29 cellular contexts compared by ENCODE assay signal in genomic region chr3:134640378-134640777, GRCh38. TPM values are rescaled to one million over a fixed set of nuclear protein-coding genes. Genes with fewer than 3 reads are reported as not detected.
"Had no signal": no experiment of that assay in that cellular context is flagged by ENCODE, and none has a peak within 500 bp of the region (broad histone marks: within the 10 kb centered on the region; RNA-seq: fewer than 3 reads in every experiment).

No MANE protein-coding gene starts in this region.

- H3K36me3 ChIP-seq: adrenal gland, esophagus squamous epithelium had no signal

- H3K4me3 ChIP-seq: adrenal gland, body of pancreas, esophagus squamous epithelium had no signal

- H3K4me3 Mint-ChIP-seq: activated CD4-positive, alpha-beta memory T cell treated with anti-CD3 and anti-CD28 coated beads for 36 hours; activated CD4-positive, alpha-beta T cell treated with anti-CD3 and anti-CD28 coated beads for 36 hours; activated CD4-positive, alpha-beta T cell treated with anti-CD3 and anti-CD28 coated beads, Interleukin-2, amount 10 ng/mL, durations not matched to agents 24 days and 14 days; activated CD8-positive, alpha-beta memory T cell treated with anti-CD3 and anti-CD28 coated beads, Interleukin-2, amount 10 ng/mL, durations not matched to agents 7 days and 5 days; activated CD8-positive, alpha-beta T cell treated with anti-CD3 and anti-CD28 coated beads, Interleukin-2, amount 10 ng/mL, durations not matched to agents 7 days and 5 days; activated naive CD4-positive, alpha-beta T cell treated with anti-CD3 and anti-CD28 coated beads for 36 hours; activated naive CD4-positive, alpha-beta T cell treated with anti-CD3 and anti-CD28 coated beads, Interleukin-2, amount 50 U/mL, for 24 hours; activated naive CD8-positive, alpha-beta T cell treated with anti-CD3 and anti-CD28 coated beads for 36 hours; activated naive CD8-positive, alpha-beta T cell treated with anti-CD3 and anti-CD28 coated beads, Interleukin-2, amount 50 U/mL, for 24 hours; activated T-helper 1 cell treated with anti-CD3 and anti-CD28 coated beads, Interleukin-12 subunit alpha, Interleukin-12 subunit beta, Interleukin-2, Interleukin-4 antibody, amounts not matched to agents 30 ng/mL and 10 ng/mL and 1 ng/mL, durations not matched to agents 14 hours and 24 hours and 36 hours had no signal

- H3K27ac ChIP-seq: adrenal gland, body of pancreas, epithelial cell of prostate, esophagus squamous epithelium had no signal

- H3K27me3 Mint-ChIP-seq: activated CD4-positive, alpha-beta memory T cell treated with anti-CD3 and anti-CD28 coated beads for 36 hours; activated CD4-positive, alpha-beta T cell treated with anti-CD3 and anti-CD28 coated beads for 36 hours; activated CD4-positive, alpha-beta T cell treated with anti-CD3 and anti-CD28 coated beads, Interleukin-2, amount 10 ng/mL, durations not matched to agents 24 days and 14 days; activated naive CD8-positive, alpha-beta T cell treated with anti-CD3 and anti-CD28 coated beads for 36 hours had no signal

- ATAC-seq: activated CD4-positive, alpha-beta T cell treated with anti-CD3 and anti-CD28 coated beads for 36 hours; activated CD8-positive, alpha-beta memory T cell treated with anti-CD3 and anti-CD28 coated beads, Interleukin-2, amount 10 ng/mL, durations not matched to agents 7 days and 5 days; activated CD8-positive, alpha-beta T cell treated with anti-CD3 and anti-CD28 coated beads, Interleukin-2, amount 10 ng/mL, durations not matched to agents 7 days and 5 days; activated naive CD8-positive, alpha-beta T cell treated with anti-CD3 and anti-CD28 coated beads, Interleukin-2, amount 50 U/mL, for 24 hours; body of pancreas had no signal

- H3K27me3 ChIP-seq: adrenal gland, body of pancreas, esophagus squamous epithelium had no signal

- H3K36me3 Mint-ChIP-seq: activated CD4-positive, alpha-beta memory T cell treated with anti-CD3 and anti-CD28 coated beads for 36 hours; activated CD8-positive, alpha-beta memory T cell treated with anti-CD3 and anti-CD28 coated beads, Interleukin-2, amount 10 ng/mL, durations not matched to agents 7 days and 5 days; activated naive CD4-positive, alpha-beta T cell treated with anti-CD3 and anti-CD28 coated beads, Interleukin-2, amount 50 U/mL, for 24 hours; activated naive CD8-positive, alpha-beta T cell treated with anti-CD3 and anti-CD28 coated beads for 36 hours had no signal

- H3K9me3 ChIP-seq: adrenal gland, body of pancreas, esophagus squamous epithelium had no signal

- H3K9me3 Mint-ChIP-seq: activated CD4-positive, alpha-beta memory T cell treated with anti-CD3 and anti-CD28 coated beads for 36 hours; activated CD4-positive, alpha-beta T cell treated with anti-CD3 and anti-CD28 coated beads, Interleukin-2, amount 10 ng/mL, durations not matched to agents 24 days and 14 days; activated naive CD4-positive, alpha-beta T cell treated with anti-CD3 and anti-CD28 coated beads for 36 hours; activated naive CD4-positive, alpha-beta T cell treated with anti-CD3 and anti-CD28 coated beads, Interleukin-2, amount 50 U/mL, for 24 hours; activated naive CD8-positive, alpha-beta T cell treated with anti-CD3 and anti-CD28 coated beads for 36 hours; activated naive CD8-positive, alpha-beta T cell treated with anti-CD3 and anti-CD28 coated beads, Interleukin-2, amount 50 U/mL, for 24 hours; activated T-helper 1 cell treated with anti-CD3 and anti-CD28 coated beads, Interleukin-12 subunit alpha, Interleukin-12 subunit beta, Interleukin-2, Interleukin-4 antibody, amounts not matched to agents 30 ng/mL and 10 ng/mL and 1 ng/mL, durations not matched to agents 14 hours and 24 hours and 36 hours; activated T-helper 2 cell treated with anti-CD3 and anti-CD28 coated beads, Interferon-gamma antibody, Interleukin-2, Interleukin-4, amounts not matched to agents 10 μg/mL and 5 μg/mL and 100 μg/mL, durations not matched to agents 14 hours and 24 hours and 36 hours had no signal

- H3K4me1 ChIP-seq: body of pancreas, esophagus squamous epithelium had no signal

- H3K4me1 Mint-ChIP-seq: activated CD4-positive, alpha-beta T cell treated with anti-CD3 and anti-CD28 coated beads for 36 hours; activated CD4-positive, alpha-beta T cell treated with anti-CD3 and anti-CD28 coated beads, Interleukin-2, amount 10 ng/mL, durations not matched to agents 24 days and 14 days; activated CD8-positive, alpha-beta memory T cell treated with anti-CD3 and anti-CD28 coated beads, Interleukin-2, amount 10 ng/mL, durations not matched to agents 7 days and 5 days; activated naive CD4-positive, alpha-beta T cell treated with anti-CD3 and anti-CD28 coated beads, Interleukin-2, amount 50 U/mL, for 24 hours; activated naive CD8-positive, alpha-beta T cell treated with anti-CD3 and anti-CD28 coated beads for 36 hours; activated naive CD8-positive, alpha-beta T cell treated with anti-CD3 and anti-CD28 coated beads, Interleukin-2, amount 50 U/mL, for 24 hours had no signal

- H3K27ac Mint-ChIP-seq: activated CD4-positive, alpha-beta memory T cell treated with anti-CD3 and anti-CD28 coated beads for 36 hours; activated CD4-positive, alpha-beta T cell treated with anti-CD3 and anti-CD28 coated beads for 36 hours; activated CD4-positive, alpha-beta T cell treated with anti-CD3 and anti-CD28 coated beads, Interleukin-2, amount 10 ng/mL, durations not matched to agents 24 days and 14 days; activated CD8-positive, alpha-beta memory T cell treated with anti-CD3 and anti-CD28 coated beads, Interleukin-2, amount 10 ng/mL, durations not matched to agents 7 days and 5 days; activated CD8-positive, alpha-beta T cell treated with anti-CD3 and anti-CD28 coated beads, Interleukin-2, amount 10 ng/mL, durations not matched to agents 7 days and 5 days; activated naive CD4-positive, alpha-beta T cell treated with anti-CD3 and anti-CD28 coated beads for 36 hours; activated naive CD4-positive, alpha-beta T cell treated with anti-CD3 and anti-CD28 coated beads, Interleukin-2, amount 50 U/mL, for 24 hours; activated naive CD8-positive, alpha-beta T cell treated with anti-CD3 and anti-CD28 coated beads for 36 hours; activated naive CD8-positive, alpha-beta T cell treated with anti-CD3 and anti-CD28 coated beads, Interleukin-2, amount 50 U/mL, for 24 hours; activated T-helper 1 cell treated with anti-CD3 and anti-CD28 coated beads, Interleukin-12 subunit alpha, Interleukin-12 subunit beta, Interleukin-2, Interleukin-4 antibody, amounts not matched to agents 30 ng/mL and 10 ng/mL and 1 ng/mL, durations not matched to agents 14 hours and 24 hours and 36 hours; activated T-helper 2 cell treated with anti-CD3 and anti-CD28 coated beads, Interferon-gamma antibody, Interleukin-2, Interleukin-4, amounts not matched to agents 10 μg/mL and 5 μg/mL and 100 μg/mL, durations not matched to agents 14 hours and 24 hours and 36 hours had no signal

- DNase-seq: activated CD4-positive, alpha-beta memory T cell treated with anti-CD3 and anti-CD28 coated beads for 36 hours; activated CD4-positive, CD25-positive, alpha-beta regulatory T cell; activated CD4-positive, CD25-positive, alpha-beta regulatory T cell treated with anti-CD3 and anti-CD28 coated beads, Interleukin-2, amount 50 U/mL, for 72 hours; activated CD8-positive, alpha-beta memory T cell treated with anti-CD3 and anti-CD28 coated beads, Interleukin-2, amount 10 ng/mL, durations not matched to agents 7 days and 5 days; activated CD8-positive, alpha-beta memory T cell treated with anti-CD3 and anti-CD28 coated beads, Interleukin-2, amount 50 U/mL, for 4 hours; activated effector memory CD4-positive, alpha-beta T cell treated with anti-CD3 and anti-CD28 coated beads, Interleukin-2, amount 50 U/mL, for 16 hours; activated naive CD8-positive, alpha-beta T cell treated with anti-CD3 and anti-CD28 coated beads for 36 hours; activated naive CD8-positive, alpha-beta T cell treated with anti-CD3 and anti-CD28 coated beads, Interleukin-2, amount 50 U/mL, for 24 hours; activated T-cell treated with anti-CD3 and anti-CD28 coated beads, Interleukin-2, amount 50 U/mL, for 1 hour; activated T-cell treated with anti-CD3 and anti-CD28 coated beads, Interleukin-2, amount 50 U/mL, for 48 hours; aorta; body of pancreas; effector memory CD4-positive, alpha-beta T cell; esophagus squamous epithelium; foreskin melanocyte had no signal

RNA-seq across cellular contexts. Expression of gene KY, which starts 10.4 kb away (rescaled TPM):
- total RNA-seq: activated CD4-positive, alpha-beta memory T cell treated with anti-CD3 and anti-CD28 coated beads for 36 hours; activated CD4-positive, alpha-beta T cell treated with anti-CD3 and anti-CD28 coated beads for 36 hours; activated CD4-positive, alpha-beta T cell treated with anti-CD3 and anti-CD28 coated beads, Interleukin-2, amount 10 ng/mL, durations not matched to agents 24 days and 14 days; activated CD8-positive, alpha-beta memory T cell treated with anti-CD3 and anti-CD28 coated beads for 36 hours; activated CD8-positive, alpha-beta memory T cell treated with anti-CD3 and anti-CD28 coated beads, Interleukin-2, amount 10 ng/mL, durations not matched to agents 7 days and 5 days; activated CD8-positive, alpha-beta T cell treated with anti-CD3 and anti-CD28 coated beads, Interleukin-2, amount 10 ng/mL, durations not matched to agents 7 days and 5 days; activated naive CD4-positive, alpha-beta T cell treated with anti-CD3 and anti-CD28 coated beads for 36 hours; activated naive CD8-positive, alpha-beta T cell treated with anti-CD3 and anti-CD28 coated beads for 36 hours; activated T-helper 1 cell treated with anti-CD3 and anti-CD28 coated beads, Interleukin-12 subunit alpha, Interleukin-12 subunit beta, Interleukin-2, Interleukin-4 antibody, amounts not matched to agents 30 ng/mL and 10 ng/mL and 1 ng/mL, durations not matched to agents 14 hours and 24 hours and 36 hours; activated T-helper 2 cell treated with anti-CD3 and anti-CD28 coated beads, Interferon-gamma antibody, Interleukin-2, Interleukin-4, amounts not matched to agents 10 μg/mL and 5 μg/mL and 100 μg/mL, durations not matched to agents 14 hours and 24 hours and 36 hours; dermis microvascular lymphatic vessel endothelial cell; endothelial cell of umbilical vein; fibroblast of villous mesenchyme; T-helper 1 cell treated with Interleukin-12 subunit alpha and Interleukin-12 subunit beta and Interleukin-4 antibody, amounts not matched to agents 30 ng/mL and 1 ng/mL, for 36 hours had no signal
